Comparison of ENCODE assay signal across 1 cellular context in the genomic region with DNA sequence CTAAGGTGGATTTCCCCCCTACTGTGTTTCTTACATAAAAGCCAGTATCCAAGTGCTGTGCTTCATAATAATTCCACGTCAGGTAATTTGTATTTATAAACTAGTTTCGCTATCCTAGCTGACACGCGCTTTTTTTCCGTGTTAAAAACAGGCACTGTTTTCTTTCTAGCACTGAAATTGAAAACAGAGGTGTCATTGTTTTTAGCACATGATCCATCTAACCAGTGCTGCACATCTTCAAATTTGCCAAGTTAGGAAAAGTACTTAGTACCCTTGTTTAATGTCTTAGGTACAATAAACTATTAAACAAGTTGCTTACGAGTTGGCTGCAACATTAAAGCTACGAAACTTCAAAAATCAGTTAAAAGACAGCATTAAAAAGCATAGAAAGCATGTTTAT.
TF ChIP-seq lines count a peak whose summit lies in the region.

No MANE protein-coding gene starts in this region.

TF ChIP-seq in HepG2, 621 proteins besides CTCF, POLR2A, EP300 and RAD21 (continued from another document):
- TF ChIP-seq ZSCAN9 (CRISPR knock-in tag; IDR thresholded peaks at IDR 0.05; ENCODE audit: borderline replicate concordance) (no peak), KMT2B (CRISPR knock-in tag; IDR thresholded peaks at IDR 0.05) (no peak), U2AF1 (optimal IDR thresholded peaks at IDR 0.05; ENCODE audit: low read depth, low read length) (no peak), GATA4 (IDR thresholded peaks at IDR 0.05; ENCODE audit: borderline replicate concordance, low read depth) (no peak), KLF6 (CRISPR knock-in tag; IDR thresholded peaks at IDR 0.05) (no peak), HNRNPUL1 (IDR thresholded peaks at IDR 0.05; ENCODE audit: low read depth, low read length) (no peak), ZNF619 (CRISPR knock-in tag; IDR thresholded peaks at IDR 0.05) (no peak), GABPB1 (CRISPR knock-in tag; IDR thresholded peaks at IDR 0.05) (no peak)
